Comparison of ENCODE assay signal across 24 cellular contexts in genomic region chr22:17130199-17130598, GRCh38. TPM values are rescaled to one million over a fixed set of nuclear protein-coding genes. Genes with fewer than 3 reads are reported as not detected.
DNase-seq lines count a peak whose midpoint lies in the region; ATAC-seq and TF ChIP-seq lines count a peak whose summit lies in the region.
"Had no signal": no experiment of that assay in that cellular context is flagged by ENCODE, and none has a peak within 500 bp of the region (broad histone marks: within the 10 kb centered on the region; RNA-seq: fewer than 3 reads in every experiment).

No MANE protein-coding gene starts in this region.

- H3K27ac ChIP-seq in smooth muscle cell (ENCODE audit: low read depth) = no peak overlapping the region
- H3K27ac ChIP-seq: 22Rv1 had no signal

- POLR2A ChIA-PET in activated CD8-positive, alpha-beta T cell treated with anti-CD3 and anti-CD28 coated beads for 36 hours (lab: Charles Lee) = no interaction called here
- POLR2A ChIA-PET in activated CD8-positive, alpha-beta T cell treated with anti-CD3 and anti-CD28 coated beads, Interleukin-2, amount 10 ng/mL, durations not matched to agents 7 days and 5 days (lab: Charles Lee) = no interaction called here

- no peaks in the 10 kb centered on the region for H3F3A ChIP-seq in smooth muscle cell (ENCODE audit: low read depth)

- H3K36me3 Mint-ChIP-seq in activated CD8-positive, alpha-beta T cell treated with anti-CD3 and anti-CD28 coated beads for 36 hours (ENCODE audit: low read depth) = peaks cover 4% of the 10 kb centered on the region
- H3K36me3 Mint-ChIP-seq in activated CD8-positive, alpha-beta T cell treated with anti-CD3 and anti-CD28 coated beads, Interleukin-2, amount 10 ng/mL, durations not matched to agents 7 days and 5 days (ENCODE audit: low read depth) = peaks cover 2% of the 10 kb centered on the region

- H2AFZ ChIP-seq in smooth muscle cell (ENCODE audit: low read depth) = no peak overlapping the region

- no peaks in the 10 kb centered on the region for H3K79me2 ChIP-seq in smooth muscle cell (ENCODE audit: low read depth)

- H3K27me3 Mint-ChIP-seq in activated CD8-positive, alpha-beta T cell treated with anti-CD3 and anti-CD28 coated beads for 36 hours = no peaks in the 10 kb centered on the region
- peaks cover 2% of the 10 kb centered on the region for H3K27me3 Mint-ChIP-seq in activated CD8-positive, alpha-beta T cell treated with anti-CD3 and anti-CD28 coated beads, Interleukin-2, amount 10 ng/mL, durations not matched to agents 7 days and 5 days (ENCODE audit: low read depth)

- H3K4me3 ChIP-seq in fibroblast of mammary gland (ENCODE audit: control insufficient read depth, low read depth, low read length) (no peak overlapping the region), smooth muscle cell (no peak overlapping the region), lower leg skin (ENCODE audit: low read depth, poor library complexity, severe bottlenecking) (no peak overlapping the region)

- intact Hi-C loops in activated CD8-positive, alpha-beta T cell treated with anti-CD3 and anti-CD28 coated beads for 36 hours (cut with micrococcal nuclease) = no loop called here
- intact Hi-C loops in cardiac septum (cut with DNase I) (no loop called here), lower leg skin (cut with DNase I; ENCODE audit: low total_unique reads) (no loop called here)

- H3K4me2 ChIP-seq in smooth muscle cell = no peak overlapping the region

- peaks cover 6% of the 10 kb centered on the region for H3K4me1 ChIP-seq in smooth muscle cell (ENCODE audit: low read depth)
- H3K4me1 ChIP-seq: BE2C had no signal

- no peak overlapping the region for H3K27ac Mint-ChIP-seq in activated CD8-positive, alpha-beta T cell treated with anti-CD3 and anti-CD28 coated beads for 36 hours
- H3K27ac Mint-ChIP-seq in activated CD8-positive, alpha-beta T cell treated with anti-CD3 and anti-CD28 coated beads, Interleukin-2, amount 10 ng/mL, durations not matched to agents 7 days and 5 days = no peak overlapping the region
- H3K27ac Mint-ChIP-seq: activated naive CD4-positive, alpha-beta T cell treated with anti-CD3 and anti-CD28 coated beads, Interleukin-2, amount 10 ng/mL, durations not matched to agents 7 days and 5 days had no signal

- no peak for DNase-seq in activated CD8-positive, alpha-beta T cell treated with anti-CD3 and anti-CD28 coated beads for 36 hours
- no peak for DNase-seq in activated CD8-positive, alpha-beta T cell treated with anti-CD3 and anti-CD28 coated beads, Interleukin-2, amount 10 ng/mL, durations not matched to agents 7 days and 5 days
- DNase-seq in LHCN-M2 (ENCODE audit: low read depth) (peak; percentile 59), fibroblast of mammary gland (ENCODE audit: low read depth) (peak; percentile 42), smooth muscle cell (lab: John Stamatoyannopoulos, UW; ENCODE audit: unreplicated experiment) (no peak), cardiac septum (ENCODE audit: low spot score) (no peak), lower leg skin (ENCODE audit: low spot score in 2 of 2) (no peak)
- DNase-seq in stimulated activated naive CD8-positive, alpha-beta T cell treated with anti-CD3 and anti-CD28 coated beads, Interleukin-15, Interleukin-2, amounts not matched to agents 100 U/mL and 50 U/mL, for 24 hours = no peak
- DNase-seq: activated CD8-positive, alpha-beta memory T cell treated with anti-CD3 and anti-CD28 coated beads for 24 hours; activated naive CD4-positive, alpha-beta T cell treated with anti-CD3 and anti-CD28 coated beads, Interleukin-2, amount 10 ng/mL, durations not matched to agents 7 days and 5 days; activated T-cell treated with anti-CD3 and anti-CD28 coated beads, Interleukin-2, amount 50 U/mL, for 4 hours; BE2C; DND-41; effector CD8-positive, alpha-beta T cell; GOT3; kidney; mammary epithelial cell; MM.1S; NCI-H146; NCI-H526 treated with DMSO at 0.1 percent for 48 hours; nucleus accumbens; stimulated activated CD4-positive, alpha-beta T cell treated with anti-CD3 and anti-CD28 coated beads, Interleukin-4, amount 100 ng/mL, for 24 hours had no signal

- TF ChIP-seq CTCF in activated CD8-positive, alpha-beta T cell treated with anti-CD3 and anti-CD28 coated beads for 36 hours (IDR thresholded peaks at IDR 0.05) = no peak
- no peak for TF ChIP-seq CTCF in fibroblast of mammary gland (conservative IDR thresholded peaks at IDR 0.05; ENCODE audit: control insufficient read depth, insufficient read depth, low read depth, low read length)
- no peak for TF ChIP-seq CTCF in smooth muscle cell (IDR thresholded peaks at IDR 0.05; ENCODE audit: borderline replicate concordance, insufficient read depth, poor library complexity, severe bottlenecking)
- TF ChIP-seq CTCF in lower leg skin (IDR thresholded peaks at IDR 0.05) = no peak

- no peaks in the 10 kb centered on the region for H3K9me3 ChIP-seq in smooth muscle cell (replicated peaks; ENCODE audit: low read depth)
- H3K9me3 ChIP-seq: BE2C had no signal

- H4K20me1 ChIP-seq in smooth muscle cell (ENCODE audit: low read depth) = no peaks in the 10 kb centered on the region

- peaks cover 4% of the 10 kb centered on the region for H3K4me1 Mint-ChIP-seq in activated CD8-positive, alpha-beta T cell treated with anti-CD3 and anti-CD28 coated beads for 36 hours (ENCODE audit: low read depth)
- H3K4me1 Mint-ChIP-seq in activated CD8-positive, alpha-beta T cell treated with anti-CD3 and anti-CD28 coated beads, Interleukin-2, amount 10 ng/mL, durations not matched to agents 7 days and 5 days (ENCODE audit: low read depth) = peaks cover 2% of the 10 kb centered on the region
- H3K4me1 Mint-ChIP-seq: activated naive CD4-positive, alpha-beta T cell treated with anti-CD3 and anti-CD28 coated beads, Interleukin-2, amount 10 ng/mL, durations not matched to agents 7 days and 5 days had no signal

- H3K27me3 ChIP-seq in smooth muscle cell (ENCODE audit: low read depth) = no peaks in the 10 kb centered on the region
- H3K27me3 ChIP-seq: BE2C had no signal

- no peak overlapping the region for H3K4me3 Mint-ChIP-seq in activated CD8-positive, alpha-beta T cell treated with anti-CD3 and anti-CD28 coated beads for 36 hours
- H3K4me3 Mint-ChIP-seq in activated CD8-positive, alpha-beta T cell treated with anti-CD3 and anti-CD28 coated beads, Interleukin-2, amount 10 ng/mL, durations not matched to agents 7 days and 5 days = no peak overlapping the region
- H3K4me3 Mint-ChIP-seq: activated naive CD4-positive, alpha-beta T cell treated with anti-CD3 and anti-CD28 coated beads, Interleukin-2, amount 10 ng/mL, durations not matched to agents 7 days and 5 days; activated T-cell treated with anti-CD3 and anti-CD28 coated beads, Interleukin-2, amount 50 U/mL, for 4 hours had no signal

- no peaks in the 10 kb centered on the region for H3K9me3 Mint-ChIP-seq in activated CD8-positive, alpha-beta T cell treated with anti-CD3 and anti-CD28 coated beads for 36 hours
- no peaks in the 10 kb centered on the region for H3K9me3 Mint-ChIP-seq in activated CD8-positive, alpha-beta T cell treated with anti-CD3 and anti-CD28 coated beads, Interleukin-2, amount 10 ng/mL, durations not matched to agents 7 days and 5 days (ENCODE audit: insufficient read depth)
- H3K9me3 Mint-ChIP-seq: activated naive CD4-positive, alpha-beta T cell treated with anti-CD3 and anti-CD28 coated beads, Interleukin-2, amount 10 ng/mL, durations not matched to agents 7 days and 5 days; activated T-cell treated with anti-CD3 and anti-CD28 coated beads, Interleukin-2, amount 50 U/mL, for 4 hours had no signal

- TF ChIP-seq POLR2A in lower leg skin (IDR thresholded peaks at IDR 0.05) = no peak

- ATAC-seq in activated CD8-positive, alpha-beta T cell treated with anti-CD3 and anti-CD28 coated beads for 36 hours = peak; percentile 61
- ATAC-seq in activated CD8-positive, alpha-beta T cell treated with anti-CD3 and anti-CD28 coated beads, Interleukin-2, amount 10 ng/mL, durations not matched to agents 7 days and 5 days = no peak
- peak; percentile 63 for ATAC-seq in stimulated activated naive CD8-positive, alpha-beta T cell treated with anti-CD3 and anti-CD28 coated beads, Interleukin-15, Interleukin-2, amounts not matched to agents 100 U/mL and 50 U/mL, for 24 hours
- ATAC-seq: activated T-cell treated with anti-CD3 and anti-CD28 coated beads, Interleukin-2, amount 50 U/mL, for 4 hours; esophagus mucosa had no signal

- WGBS in smooth muscle cell (ENCODE audit: low lambda C conversion rate) = 75% methylated on average over 1 of the region's 1 CpG
- 54 to 74% methylated on average over 1 of the region's 1 CpG for WGBS in lower leg skin, 2 donors

- no peak overlapping the region for H3K9ac ChIP-seq in smooth muscle cell (ENCODE audit: low read depth)

- CTCF ChIA-PET in activated CD8-positive, alpha-beta T cell treated with anti-CD3 and anti-CD28 coated beads for 36 hours (lab: Charles Lee) = no interaction called here
- CTCF ChIA-PET in activated CD8-positive, alpha-beta T cell treated with anti-CD3 and anti-CD28 coated beads, Interleukin-2, amount 10 ng/mL, durations not matched to agents 7 days and 5 days (lab: Charles Lee) = no interaction called here

- no peaks in the 10 kb centered on the region for H3K36me3 ChIP-seq in smooth muscle cell (ENCODE audit: low read depth)
- H3K36me3 ChIP-seq: BE2C had no signal

RNA-seq across cellular contexts. Expression of gene TMEM121B, which starts 9.0 kb away (rescaled TPM):
- under 1 TPM; 0.13 to 0.14 TPM for total RNA-seq in activated CD8-positive, alpha-beta T cell treated with anti-CD3 and anti-CD28 coated beads for 36 hours
- total RNA-seq in activated CD8-positive, alpha-beta T cell treated with anti-CD3 and anti-CD28 coated beads, Interleukin-2, amount 10 ng/mL, durations not matched to agents 7 days and 5 days = under 1 TPM; 0.11 to 0.18 TPM
- total RNA-seq in LHCN-M2 (2014; rRNA removed) = 0.13 and 0.29 TPM in 2 replicates
- 0.22 TPM for polyA plus RNA-seq in LHCN-M2 (2012)
- 0.09 TPM in 1 of 2 replicates, not detected in the other for total RNA-seq in smooth muscle cell
- 0.15 and 0.54 TPM in 2 replicates for polyA plus RNA-seq in smooth muscle cell
- total RNA-seq in cardiac septum = 1.0 TPM
- total RNA-seq in lower leg skin = 1 to 10 TPM in 2 of 4 donors, under 1 TPM in 2; 0.53 to 2.6 (median 1.0) TPM

RNA-seq across cellular contexts. Expression of gene HDHD5, which starts 28.9 kb away (rescaled TPM):
- total RNA-seq in activated CD8-positive, alpha-beta T cell treated with anti-CD3 and anti-CD28 coated beads for 36 hours = 10 to 100 TPM; 68.1 to 71.4 TPM
- 10 to 100 TPM; 38.5 to 40.7 TPM for total RNA-seq in activated CD8-positive, alpha-beta T cell treated with anti-CD3 and anti-CD28 coated beads, Interleukin-2, amount 10 ng/mL, durations not matched to agents 7 days and 5 days
- total RNA-seq in LHCN-M2 (2014; rRNA removed) (53.4 and 62.3 TPM in 2 replicates), smooth muscle cell (18.9 and 25.5 TPM in 2 replicates), cardiac septum (39.6 TPM), lower leg skin (10 to 100 TPM; 36.8 to 50.4 (median 39.7) TPM)
- 30.9 TPM for polyA plus RNA-seq in LHCN-M2 (2012)
- 52.1 and 53.5 TPM in 2 replicates for polyA plus RNA-seq in smooth muscle cell

RNA-seq across cellular contexts. Expression of gene IL17RA, which starts 45.4 kb away (rescaled TPM):
- 10 to 100 TPM; 14.0 to 14.2 TPM for total RNA-seq in activated CD8-positive, alpha-beta T cell treated with anti-CD3 and anti-CD28 coated beads for 36 hours
- total RNA-seq in activated CD8-positive, alpha-beta T cell treated with anti-CD3 and anti-CD28 coated beads, Interleukin-2, amount 10 ng/mL, durations not matched to agents 7 days and 5 days = 10 to 100 TPM; 41.7 to 43.4 TPM
- 11.2 and 13.6 TPM in 2 replicates for total RNA-seq in LHCN-M2 (2014; rRNA removed)
- 5.4 TPM for polyA plus RNA-seq in LHCN-M2 (2012)
- 3.4 and 6.4 TPM in 2 replicates for total RNA-seq in smooth muscle cell
- 7.5 and 8.5 TPM in 2 replicates for polyA plus RNA-seq in smooth muscle cell
- total RNA-seq in cardiac septum = 6.0 TPM
- total RNA-seq in lower leg skin = 10 to 100 TPM; 17.6 to 30.6 (median 21.3) TPM

Comparison
In these comparisons a context has a peak if more than half of its experiments do, and no peak if none do; other contexts are left out.
1. DNase-seq: peak in LHCN-M2 (single experiment) and fibroblast of mammary gland (single experiment); none in activated CD8-positive, alpha-beta T cell treated with anti-CD3 and anti-CD28 coated beads for 36 hours (single experiment), activated CD8-positive, alpha-beta T cell treated with anti-CD3 and anti-CD28 coated beads, Interleukin-2, amount 10 ng/mL, durations not matched to agents 7 days and 5 days (single experiment), stimulated activated naive CD8-positive, alpha-beta T cell treated with anti-CD3 and anti-CD28 coated beads, Interleukin-15, Interleukin-2, amounts not matched to agents 100 U/mL and 50 U/mL, for 24 hours (single experiment), smooth muscle cell (single experiment), cardiac septum (single experiment) and lower leg skin (0 of 2).